In the genomic region with DNA sequence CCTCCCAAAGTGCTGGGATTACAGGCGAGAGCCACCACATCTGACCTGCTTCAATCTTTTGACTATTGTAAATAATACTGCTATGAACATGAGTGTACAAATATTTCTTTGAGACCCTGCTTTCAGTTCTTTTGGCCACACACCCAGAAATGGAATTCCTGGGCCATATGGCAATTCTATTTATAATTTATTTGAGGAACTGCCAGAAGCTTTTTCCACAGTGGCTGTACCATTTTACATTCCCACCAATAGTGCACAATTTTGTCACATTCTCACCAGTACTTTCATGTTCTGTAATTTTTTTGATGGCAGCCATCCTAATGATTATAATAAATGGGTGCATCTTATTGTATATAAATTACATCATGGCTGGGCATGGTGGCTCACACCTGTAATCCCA, we compare ENCODE assay signal across 14 cellular contexts. TPM values are rescaled to one million over a fixed set of nuclear protein-coding genes. Genes with fewer than 3 reads are reported as not detected.
DNase-seq lines count a peak whose midpoint lies in the region; ATAC-seq, FAIRE-seq and TF ChIP-seq lines count a peak whose summit lies in the region.
"Had no signal": no experiment of that assay in that cellular context is flagged by ENCODE, and none has a peak within 500 bp of the region (broad histone marks: within the 10 kb centered on the region; RNA-seq: fewer than 3 reads in every experiment).

No MANE protein-coding gene starts in this region.

- no peak for DNase-seq in HL-60 (ENCODE audit: low read depth in 1 of 2, low spot score in 1 of 2)
- peak; percentile 81 for DNase-seq in cerebellar cortex (ENCODE audit: low spot score)
- DNase-seq in GM19239 (ENCODE audit: insufficient read length, low spot score): no peak
- DNase-seq in mucosa of descending colon: no peak
- no peak for DNase-seq in MCF 10A (ENCODE audit: unreplicated experiment)
- DNase-seq: CD4-positive, CD25-positive, alpha-beta regulatory T cell; DMS53; H7 had no signal

- peak overlapping the region; percentile 85 for H3K27ac ChIP-seq in HL-60 (replicated peaks)
- H3K27ac ChIP-seq in neutrophil: peak overlapping the region; percentile 91
- H3K27ac ChIP-seq: A549 had no signal

- H3K36me3 ChIP-seq in neutrophil (no peaks in the 10 kb centered on the region), mucosa of descending colon (ENCODE audit: low read depth) (no peaks in the 10 kb centered on the region)

- H3K4me3 ChIP-seq in HL-60 (replicated peaks; ENCODE audit: insufficient read depth, low read length) (no peak overlapping the region), neutrophil (ENCODE audit: low read depth in 1 of 2, low read length in 1 of 2) (no peak overlapping the region), mucosa of descending colon (no peak overlapping the region)
- H3K4me3 ChIP-seq: A549, GM23338 had no signal

- no peaks in the 10 kb centered on the region for H3K9me3 ChIP-seq in neutrophil
- H3K9me3 ChIP-seq in mucosa of descending colon: peaks cover 2% of the 10 kb centered on the region

- H3K4me1 Mint-ChIP-seq in MCF 10A (ENCODE audit: insufficient read depth, unreplicated experiment): no peaks in the 10 kb centered on the region
- H3K4me1 Mint-ChIP-seq: GM23338 had no signal

- TF ChIP-seq CTCF in HL-60 (IDR thresholded peaks at IDR 0.05; ENCODE audit: insufficient read depth, low read length): no peak
- no peak for TF ChIP-seq CTCF in neutrophil (IDR thresholded peaks at IDR 0.05)
- no peak for TF ChIP-seq CTCF in mucosa of descending colon (IDR thresholded peaks at IDR 0.05)
- no peak for TF ChIP-seq CTCF in MCF 10A (IDR thresholded peaks at IDR 0.05; ENCODE audit: unreplicated experiment)

- H3K9me3 Mint-ChIP-seq in MCF 10A (ENCODE audit: unreplicated experiment): no peaks in the 10 kb centered on the region
- H3K9me3 Mint-ChIP-seq: GM23338 had no signal

- intact Hi-C loops in mucosa of descending colon (cut with DNase I, micrococcal nuclease): no loop called here
- intact Hi-C loops in MCF 10A (cut with micrococcal nuclease): no loop called here

- CTCF ChIA-PET in MCF 10A (lab: Yijun Ruan, JAX): no interaction called here

- H3K36me3 Mint-ChIP-seq in MCF 10A (ENCODE audit: insufficient read depth, unreplicated experiment): no peaks in the 10 kb centered on the region
- H3K36me3 Mint-ChIP-seq: CD4-positive, CD25-positive, alpha-beta regulatory T cell; IgD-negative memory B cell had no signal

- POLR2A ChIA-PET in MCF 10A (lab: Yijun Ruan, JAX): no interaction called here

- BruUV-seq in MCF 10A (replicated peaks; lab: Mats Ljungman, UMichigan): no TSS peak

- no peak overlapping the region for H3K27ac Mint-ChIP-seq in MCF 10A (ENCODE audit: low read depth, unreplicated experiment)
- H3K27ac Mint-ChIP-seq: GM23338 had no signal

- H3K4me3 Mint-ChIP-seq in MCF 10A (ENCODE audit: unreplicated experiment): no peak overlapping the region
- H3K4me3 Mint-ChIP-seq: GM23338 had no signal

- no peak for FAIRE-seq in GM19239 (lab: Jason Lieb, UNC)
- FAIRE-seq: A549 had no signal

- H3K4me1 ChIP-seq in neutrophil (ENCODE audit: control insufficient read depth in 1 of 2, insufficient read depth in 1 of 2, low read depth in 1 of 2, low read length in 1 of 2): peaks cover 38% of the 10 kb centered on the region in 2 experiments
- no peaks in the 10 kb centered on the region for H3K4me1 ChIP-seq in mucosa of descending colon (ENCODE audit: low read depth)
- H3K4me1 ChIP-seq: A549 had no signal

- no peak for ATAC-seq in mucosa of descending colon
- ATAC-seq in GM19397 (IDR thresholded peaks at IDR 0.05; ENCODE audit: unreplicated experiment): no peak
- ATAC-seq: A549, GM23338 had no signal

- no peaks in the 10 kb centered on the region for H3K27me3 ChIP-seq in HL-60 (ENCODE audit: insufficient read depth, poor library complexity, severe bottlenecking)
- no peaks in the 10 kb centered on the region for H3K27me3 ChIP-seq in neutrophil

- no peaks in the 10 kb centered on the region for H3K27me3 Mint-ChIP-seq in MCF 10A (ENCODE audit: insufficient read depth, unreplicated experiment)
- H3K27me3 Mint-ChIP-seq: CD4-positive, CD25-positive, alpha-beta regulatory T cell had no signal

RNA-seq across cellular contexts. Expression of a gene that starts 13.7 kb away (rescaled TPM):
- total RNA-seq in mucosa of descending colon: under 1 TPM; 0.26 to 0.44 (median 0.29) TPM
- total RNA-seq in MCF 10A (2022): not detected in 2 replicates
- total RNA-seq: CD4-positive, CD25-positive, alpha-beta regulatory T cell; GM23338; H7; HT1080 had no signal

RNA-seq across cellular contexts. Expression of a gene that starts 16.2 kb away (rescaled TPM):
- 1 to 10 TPM in 2 of 3 donors, not detected in 1; 1.3 to 2.5 TPM for total RNA-seq in mucosa of descending colon
- total RNA-seq in MCF 10A (2022): not detected in 2 replicates
- total RNA-seq: CD4-positive, CD25-positive, alpha-beta regulatory T cell; H7; HT1080 had no signal

RNA-seq across cellular contexts. Expression of a gene that starts 31.7 kb away (rescaled TPM):
- total RNA-seq in mucosa of descending colon (10 to 100 TPM in 2 of 3 donors, 1 to 10 TPM in 1; 4.1 to 17.7 (median 17.2) TPM), MCF 10A (2022) (not detected in 2 replicates)
- total RNA-seq: CD4-positive, CD25-positive, alpha-beta regulatory T cell; H7; HT1080 had no signal

RNA-seq across cellular contexts. Expression of a gene that starts 35.0 kb away (rescaled TPM):
- total RNA-seq in mucosa of descending colon: 10 to 100 TPM; 72.5 to 97.0 (median 91.1) TPM
- total RNA-seq in MCF 10A (2022): 123 and 155 TPM in 2 replicates

RNA-seq across cellular contexts. Expression of a gene that starts 38.8 kb away (rescaled TPM):
- total RNA-seq in mucosa of descending colon (under 1 TPM in 2 of 3 donors, not detected in 1; 0.36 to 0.38 TPM), MCF 10A (2022) (0.44 TPM in 1 of 2 replicates, not detected in the other)
- total RNA-seq: GM23338, H7, HT1080 had no signal
